In the genomic region with DNA sequence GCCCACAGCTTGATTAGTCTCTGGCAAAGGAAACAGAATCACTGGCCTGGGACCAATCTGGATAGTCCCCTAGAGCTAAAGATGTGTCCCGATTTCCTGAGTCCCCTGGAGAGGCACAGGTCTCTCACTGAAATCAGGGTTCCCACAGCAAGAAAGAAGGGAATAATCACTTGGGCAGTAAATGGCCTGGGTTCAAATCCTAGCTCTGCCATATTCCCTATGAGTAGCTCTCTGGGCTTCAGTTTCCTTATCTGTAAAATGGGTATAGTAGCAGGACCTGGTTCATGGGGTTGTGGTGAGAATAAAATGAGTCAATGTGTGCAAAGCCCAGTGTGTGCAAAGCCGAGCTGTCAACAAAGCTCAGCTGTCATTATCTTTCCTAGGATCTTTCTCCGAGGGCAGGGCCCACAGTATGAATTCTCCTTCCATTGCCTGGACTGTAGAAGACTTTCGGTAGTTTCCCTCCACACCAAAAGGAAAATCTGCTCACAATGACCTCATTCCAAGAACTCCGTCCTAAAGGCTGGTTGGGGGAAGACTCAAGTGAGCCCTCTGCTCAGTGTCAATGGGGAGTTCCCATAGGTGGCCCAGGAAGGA, we compare ENCODE assay signal across 9 cellular contexts.
"Had no signal": no experiment of that assay in that cellular context is flagged by ENCODE, and none has a peak within 500 bp of the region (broad histone marks: within the 10 kb centered on the region; RNA-seq: fewer than 3 reads in every experiment).

No MANE protein-coding gene starts in this region.

- DNase-seq: H9, HCEC 1CT, IMR-90, KBM-7 had no signal

- FAIRE-seq: H1, H54 had no signal

- H3K4me2 ChIP-seq: GM23338, KMS-11 had no signal

- H3K4me3 ChIP-seq: GM23338 had no signal

- H3K9ac ChIP-seq: KMS-11 had no signal

- H3K27ac ChIP-seq: HL-60, KMS-11 had no signal

- ATAC-seq: GM23338 had no signal

- H2AFZ ChIP-seq: GM23338 had no signal
